ENCODE assay signal across 8 cellular contexts in genomic region chr2:178914259-178914849, GRCh38.
A peak's percentile ranks its signal among the peaks of the same experiment; 100 is the strongest.
DNase-seq lines count a peak whose midpoint lies in the region; ATAC-seq and TF ChIP-seq lines count a peak whose summit lies in the region.

No MANE protein-coding gene starts in this region.

- DNase-seq in GM12864 (ENCODE audit: low read depth) (peak; percentile 42), HFF-Myc (ENCODE audit: extremely low read depth, low read depth) (peak; percentile 59), MV-4-11 (lab: John Stamatoyannopoulos, UW) (peak; percentile 85), heart left ventricle (peak; percentile 77 to 88 (median 80)), putamen (ENCODE audit: low spot score) (peak; percentile 65), cerebellar nuclear complex (lab: John Stamatoyannopoulos, UW) (no peak)
- peak; percentile 50 for DNase-seq in activated naive CD8-positive, alpha-beta T cell treated with anti-CD3 and anti-CD28 coated beads, Interleukin-2, amount 50 U/mL, for 16 hours (ENCODE audit: low read depth, low spot score)

- H3K79me2 ChIP-seq in SU-DHL-6 (ENCODE audit: insufficient read depth, low read length), result no peaks in the 10 kb centered on the region

- H3K4me1 ChIP-seq in heart left ventricle, result peaks cover 0 to 29% (median 5%) of the 10 kb centered on the region in 12 donors

- peak; percentile 41 to 89 (median 86) for ATAC-seq in heart left ventricle

- TF ChIP-seq CTCF in GM12864 (IDR thresholded peaks at IDR 0.05; ENCODE audit: low read depth, low read length, missing control alignments) (peak; percentile 88), HFF-Myc (IDR thresholded peaks at IDR 0.05; ENCODE audit: low read depth, low read length, missing control alignments) (peak; percentile 84), SU-DHL-6 (IDR thresholded peaks at IDR 0.05; ENCODE audit: insufficient read depth, low read length, poor library complexity, severe bottlenecking) (peak; percentile 67), heart left ventricle (IDR thresholded peaks at IDR 0.05) (peak; percentile 78 to 94 (median 87))

- no peak for TF ChIP-seq POLR2A in heart left ventricle (IDR thresholded peaks at IDR 0.05)

- H3K9ac ChIP-seq in SU-DHL-6 (ENCODE audit: low read length), result no peak overlapping the region

- no peaks in the 10 kb centered on the region for H4K20me1 ChIP-seq in SU-DHL-6 (ENCODE audit: low read depth, low read length)

- H3K9me2 ChIP-seq in SU-DHL-6 (replicated peaks; ENCODE audit: insufficient read depth, low read length), result no peaks in the 10 kb centered on the region

- no peak overlapping the region for H3K4me2 ChIP-seq in SU-DHL-6 (ENCODE audit: low read depth, low read length, poor library complexity, severe bottlenecking)

- no peak overlapping the region for H2AFZ ChIP-seq in SU-DHL-6 (ENCODE audit: low read depth, low read length, severe bottlenecking)

- H3K36me3 ChIP-seq in SU-DHL-6 (ENCODE audit: low read length), result no peaks in the 10 kb centered on the region
- peaks cover 0 to 29% (median 4%) of the 10 kb centered on the region in 9 donors for H3K36me3 ChIP-seq in heart left ventricle

- H3K9me3 ChIP-seq in SU-DHL-6 (ENCODE audit: insufficient read depth, low read length) (no peaks in the 10 kb centered on the region), heart left ventricle (no peaks in the 10 kb centered on the region)

- H3K4me3 ChIP-seq in GM12864 (ENCODE audit: low read depth, low read length) (no peak overlapping the region), HFF-Myc (replicated peaks; ENCODE audit: low read depth, low read length) (no peak overlapping the region), SU-DHL-6 (ENCODE audit: insufficient read depth, low read length, poor library complexity, severe bottlenecking) (no peak overlapping the region), heart left ventricle (no peak overlapping the region)

- WGBS in heart left ventricle, 4 donors, result 22 to 28% (median 26%) methylated on average over 4 of the region's 4 CpGs

- H3K27ac ChIP-seq in SU-DHL-6 (ENCODE audit: low read depth, low read length) (no peak overlapping the region), heart left ventricle (no peak overlapping the region)

- H3F3A ChIP-seq in SU-DHL-6 (ENCODE audit: insufficient read depth), result no peaks in the 10 kb centered on the region

- no peaks in the 10 kb centered on the region for H3K27me3 ChIP-seq in SU-DHL-6 (ENCODE audit: low read length)
- H3K27me3 ChIP-seq in heart left ventricle, result no peaks in the 10 kb centered on the region

- intact Hi-C loops in heart left ventricle (cut with DNase I), result loop anchor here in 8 of 10 donors (1.0 to 10.0 kb wide), 7 partner anchors 22 to 210 kb away; no protein-coding TSS in a partner anchor

Comparison
In these comparisons a context has a peak if more than half of its experiments do, and no peak if none do; other contexts are left out.
1. DNase-seq: peak in GM12864 (single experiment), HFF-Myc (single experiment), MV-4-11 (single experiment), activated naive CD8-positive, alpha-beta T cell treated with anti-CD3 and anti-CD28 coated beads, Interleukin-2, amount 50 U/mL, for 16 hours (single experiment), heart left ventricle (5 of 5) and putamen (single experiment); none in cerebellar nuclear complex (0 of 2).
2. Peak in every context shown above with its lines, with median percentiles within 50 percentile points of each other: CTCF ChIP-seq.